Comparison of ENCODE assay signal across 22 cellular contexts in the genomic region with DNA sequence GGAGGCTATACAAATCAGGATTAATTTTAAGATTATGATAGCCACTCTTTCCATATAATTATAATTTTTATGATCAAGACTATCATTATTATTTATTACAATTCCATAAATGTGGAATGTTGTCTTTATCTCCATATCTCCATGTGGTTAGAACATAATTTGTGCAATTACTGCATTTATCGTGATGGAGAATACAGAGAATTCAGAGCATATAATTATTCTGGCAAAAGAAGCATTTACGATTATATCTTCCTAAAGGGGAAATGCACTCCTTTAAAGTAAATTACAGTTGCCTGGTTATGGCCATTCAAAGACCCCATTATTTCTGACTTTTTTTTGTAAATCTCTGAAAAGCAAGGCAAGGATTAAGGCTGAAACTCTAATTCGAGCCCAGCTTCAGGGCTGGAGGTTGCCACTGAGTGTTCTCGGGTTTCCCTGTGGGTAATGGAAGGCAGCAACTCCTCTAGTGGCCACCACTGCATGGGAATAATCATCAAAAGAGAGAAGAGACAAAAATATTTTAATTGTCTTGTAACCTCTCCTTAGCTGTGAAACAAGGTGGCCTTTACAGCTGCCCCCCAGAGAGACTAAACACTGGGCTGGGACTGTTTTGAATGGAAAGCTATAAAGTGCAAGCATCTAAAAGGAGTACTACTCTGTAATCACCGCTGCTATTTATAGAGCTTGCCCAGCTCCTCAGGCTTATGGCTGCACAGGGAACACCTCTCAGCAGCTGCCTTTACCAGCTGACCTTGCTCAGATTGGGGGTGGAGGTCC. TPM values are rescaled to one million over a fixed set of nuclear protein-coding genes. Genes with fewer than 3 reads are reported as not detected.
DNase-seq lines count a peak whose midpoint lies in the region; ATAC-seq, FAIRE-seq and TF ChIP-seq lines count a peak whose summit lies in the region.
"Had no signal": no experiment of that assay in that cellular context is flagged by ENCODE, and none has a peak within 500 bp of the region (broad histone marks: within the 10 kb centered on the region; RNA-seq: fewer than 3 reads in every experiment).

No MANE protein-coding gene starts in this region.

- H3K27ac Mint-ChIP-seq in stimulated activated effector memory CD8-positive, alpha-beta T cell treated with anti-CD3 and anti-CD28 coated beads, Interleukin-12 subunit alpha, Interleukin-12 subunit beta, amount 100 ng/mL, for 72 hours, result no peak overlapping the region
- H3K27ac Mint-ChIP-seq: activated naive CD4-positive, alpha-beta T cell treated with anti-CD3 and anti-CD28 coated beads, Interleukin-2, amount 50 U/mL, for 72 hours had no signal

- TF ChIP-seq POLR2A in A549 (IDR thresholded peaks at IDR 0.05; ENCODE audit: low read length), result no peak

- 79% methylated on average over 5 of the region's 5 CpGs for WGBS in A549 (ENCODE audit: missing lambda C conversion rate)
- WGBS in mesodermal cell (ENCODE audit: insufficient coverage in 2 of 2), 2 experiments, result 85 to 97% methylated on average over 2 to 4 of the region's 5 CpGs

- no peak overlapping the region for H3K4me3 ChIP-seq in A549
- no peak overlapping the region for H3K4me3 ChIP-seq in H7 (ENCODE audit: insufficient read depth, low read depth, low read length)
- H3K4me3 ChIP-seq in RWPE2 (ENCODE audit: severe bottlenecking), result no peak overlapping the region
- no peak overlapping the region for H3K4me3 ChIP-seq in mesodermal cell (ENCODE audit: extremely low read depth, insufficient read depth, low read length, poor library complexity, severe bottlenecking)
- H3K4me3 ChIP-seq: ovary, tibial nerve had no signal

- FAIRE-seq in A549 (lab: Jason Lieb, UNC) (no peak), frontal cortex (lab: Jason Lieb, UNC) (no peak)
- FAIRE-seq: astrocyte, HTR-8/SVneo had no signal

- H3K9me3 ChIP-seq in A549 (no peaks in the 10 kb centered on the region), RWPE2 (ENCODE audit: severe bottlenecking) (no peaks in the 10 kb centered on the region), mesodermal cell (ENCODE audit: control insufficient read depth, low read length) (no peaks in the 10 kb centered on the region)
- H3K9me3 ChIP-seq: ovary, tibial nerve had no signal

- no peaks in the 10 kb centered on the region for H3K9me3 Mint-ChIP-seq in stimulated activated effector memory CD8-positive, alpha-beta T cell treated with anti-CD3 and anti-CD28 coated beads, Interleukin-12 subunit alpha, Interleukin-12 subunit beta, amount 100 ng/mL, for 72 hours
- H3K9me3 Mint-ChIP-seq: activated naive CD4-positive, alpha-beta T cell treated with anti-CD3 and anti-CD28 coated beads, Interleukin-2, amount 50 U/mL, for 72 hours had no signal

- ATAC-seq in A549 (peak; percentile 48 to 54; a peak in 3 of 6 replicates), RWPE2 (ENCODE audit: low read depth) (peak; percentile 39; the same call in 1 of the 3 replicates), HG03565 (IDR thresholded peaks at IDR 0.05; ENCODE audit: unreplicated experiment) (no peak)
- ATAC-seq in stimulated activated effector memory CD8-positive, alpha-beta T cell treated with anti-CD3 and anti-CD28 coated beads, Interleukin-12 subunit alpha, Interleukin-12 subunit beta, amount 100 ng/mL, for 72 hours, result no peak
- ATAC-seq: activated naive CD4-positive, alpha-beta T cell treated with anti-CD3 and anti-CD28 coated beads, Interleukin-2, amount 50 U/mL, for 72 hours; stimulated activated naive CD8-positive, alpha-beta T cell treated with anti-CD3 and anti-CD28 coated beads, Interleukin-15, Interleukin-2, amounts not matched to agents 100 U/mL and 50 U/mL, for 24 hours had no signal

- no peaks in the 10 kb centered on the region for H3K4me1 Mint-ChIP-seq in stimulated activated effector memory CD8-positive, alpha-beta T cell treated with anti-CD3 and anti-CD28 coated beads, Interleukin-12 subunit alpha, Interleukin-12 subunit beta, amount 100 ng/mL, for 72 hours

- H3K36me3 ChIP-seq in H7 (replicated peaks; ENCODE audit: control insufficient read depth, insufficient read depth, low read length) (no peaks in the 10 kb centered on the region), RWPE2 (ENCODE audit: low read depth) (no peaks in the 10 kb centered on the region), mesodermal cell (ENCODE audit: control insufficient read depth, insufficient read depth, low read length) (no peaks in the 10 kb centered on the region)
- H3K36me3 ChIP-seq: ovary, tibial nerve had no signal

- no peak for DNase-seq in A549 (ENCODE audit: low read depth in 1 of 2, low spot score in 1 of 2)
- DNase-seq in H7, result peak; percentile 16
- no peak for DNase-seq in RWPE2 (ENCODE audit: low spot score)
- no peak for DNase-seq in stimulated activated effector memory CD8-positive, alpha-beta T cell treated with anti-CD3 and anti-CD28 coated beads, Interleukin-12 subunit alpha, Interleukin-12 subunit beta, amount 100 ng/mL, for 72 hours (ENCODE audit: low spot score in 2 of 2)
- no peak for DNase-seq in UCSD-AML1 (lab: John Stamatoyannopoulos, UW; ENCODE audit: unreplicated experiment)
- DNase-seq in frontal cortex (ENCODE audit: low spot score in 2 of 2), result no peak
- DNase-seq: activated CD4-positive, CD25-positive, alpha-beta regulatory T cell; activated T-cell treated with anti-CD3 and anti-CD28 coated beads, Interleukin-2, amount 50 U/mL, for 48 hours; AML-193; glutamatergic neuron; NCI-H1436 treated with DMSO at 0.1 percent for 48 hours; NCI-H446; ovary; stimulated activated CD4-positive, alpha-beta T cell treated with anti-CD3 and anti-CD28 coated beads, Interleukin-1b, Interleukin-23, amount 100 ng/mL, for 48 hours; stimulated activated naive CD8-positive, alpha-beta T cell treated with anti-CD3 and anti-CD28 coated beads, Interleukin-15, Interleukin-2, amounts not matched to agents 100 U/mL and 50 U/mL, for 24 hours had no signal

- TF ChIP-seq EP300 in A549 (IDR thresholded peaks at IDR 0.05), result no peak

- H3K27ac ChIP-seq in A549 (no peak overlapping the region), RWPE2 (ENCODE audit: poor library complexity, severe bottlenecking) (no peak overlapping the region), mesodermal cell (ENCODE audit: low read depth, low read length, severe bottlenecking) (peak overlapping the region; percentile 2)
- H3K27ac ChIP-seq: ovary, tibial nerve had no signal

- H3K27me3 ChIP-seq in H7 (ENCODE audit: control insufficient read depth, insufficient read depth, low read length) (no peaks in the 10 kb centered on the region), RWPE2 (ENCODE audit: insufficient read depth, poor library complexity, severe bottlenecking) (no peaks in the 10 kb centered on the region)
- H3K27me3 ChIP-seq: ovary, tibial nerve had no signal

- H3K4me2 ChIP-seq in A549, result no peak overlapping the region

- H3K4me1 ChIP-seq in A549 (no peaks in the 10 kb centered on the region), RWPE2 (ENCODE audit: insufficient read depth, poor library complexity, severe bottlenecking) (no peaks in the 10 kb centered on the region), mesodermal cell (ENCODE audit: control insufficient read depth, insufficient read depth, low read length, poor library complexity, severe bottlenecking) (peaks cover 32% of the 10 kb centered on the region)

- POLR2A ChIA-PET in A549 (lab: Yijun Ruan, JAX), result no interaction called here

- CTCF ChIA-PET in A549 (lab: Yijun Ruan, JAX), result interaction anchor here (1.7 to 5.5 kb wide), 3 partner anchors 14 to 154 kb away, joined by 5 to 43 read pairs (median 6); no protein-coding TSS in a partner anchor

- TF ChIP-seq RAD21 in A549 (conservative IDR thresholded peaks at IDR 0.05 in 1 of 2, IDR thresholded peaks at IDR 0.05 in 1 of 2), result no peak

- no peaks in the 10 kb centered on the region for H3K36me3 Mint-ChIP-seq in stimulated activated effector memory CD8-positive, alpha-beta T cell treated with anti-CD3 and anti-CD28 coated beads, Interleukin-12 subunit alpha, Interleukin-12 subunit beta, amount 100 ng/mL, for 72 hours
- H3K36me3 Mint-ChIP-seq: activated naive CD4-positive, alpha-beta T cell treated with anti-CD3 and anti-CD28 coated beads, Interleukin-2, amount 50 U/mL, for 72 hours had no signal

- H3K4me3 Mint-ChIP-seq in stimulated activated effector memory CD8-positive, alpha-beta T cell treated with anti-CD3 and anti-CD28 coated beads, Interleukin-12 subunit alpha, Interleukin-12 subunit beta, amount 100 ng/mL, for 72 hours, result no peak overlapping the region

- no peak for TF ChIP-seq CTCF in A549 (IDR thresholded peaks at IDR 0.05)
- TF ChIP-seq CTCF in RWPE2 (IDR thresholded peaks at IDR 0.05; ENCODE audit: poor library complexity, severe bottlenecking), result no peak

TF ChIP-seq in A549, 52 proteins besides CTCF, POLR2A, EP300 and RAD21:
- TF ChIP-seq MYC (IDR thresholded peaks at IDR 0.05; ENCODE audit: borderline replicate concordance, low read length), result no peak
- TF ChIP-seq RNF2 (IDR thresholded peaks at IDR 0.05; ENCODE audit: borderline replicate concordance, low read depth), result no peak
- TF ChIP-seq FOSB (CRISPR knock-in tag; IDR thresholded peaks at IDR 0.05), result no peak

RNA-seq across cellular contexts. Expression of gene PRTG, which starts 59.8 kb away (rescaled TPM):
- polyA plus RNA-seq in A549 (2011; rRNA removed), result 8.9 and 10.7 TPM in 2 replicates
- 5.1 and 6.5 TPM in 2 replicates for polyA plus RNA-seq in A549 (2012; cell fraction: cytosol; rRNA removed)
- 5.2 and 5.9 TPM in 2 replicates for polyA plus RNA-seq in A549 (2012; cell fraction: nucleus; rRNA removed)
- 5.5 to 5.9 TPM (median 5.6 TPM) in 3 replicates for polyA plus RNA-seq in A549 (2017; fragmentation: RNase III; extraction: RNeasy Plus Mini Kit Qiagen cat#74134 plus additional on column Dnase treatment)
- 13.5 and 14.5 TPM in 2 replicates for polyA minus RNA-seq in A549 (2011; rRNA and poly(A)+ RNA removed)
- 2.0 and 2.9 TPM in 2 replicates for total RNA-seq in H7 (2014; rRNA removed; shearing (Covaris generic))
- polyA plus RNA-seq in mesodermal cell (2013, experiment 1 of 2), result 196 TPM
- 171 TPM for polyA plus RNA-seq in mesodermal cell (2013, experiment 2 of 2)
- 2.4 TPM for total RNA-seq in frontal cortex
- total RNA-seq: activated naive CD4-positive, alpha-beta T cell treated with anti-CD3 and anti-CD28 coated beads, Interleukin-2, amount 50 U/mL, for 72 hours; T-helper 2 cell treated with Interferon-gamma antibody and Interleukin-4, amounts not matched to agents 100 ng/mL and 5 ng/mL, for 36 hours had no signal

Comparison
In these comparisons a context has a peak if more than half of its experiments do, and no peak if none do; other contexts are left out.
1. ATAC-seq: peak in A549 (2 of 2) and RWPE2 (single experiment); none in stimulated activated effector memory CD8-positive, alpha-beta T cell treated with anti-CD3 and anti-CD28 coated beads, Interleukin-12 subunit alpha, Interleukin-12 subunit beta, amount 100 ng/mL, for 72 hours (single experiment) and HG03565 (single experiment).